ENCODE assay signal across 8 cellular contexts in the genomic region with DNA sequence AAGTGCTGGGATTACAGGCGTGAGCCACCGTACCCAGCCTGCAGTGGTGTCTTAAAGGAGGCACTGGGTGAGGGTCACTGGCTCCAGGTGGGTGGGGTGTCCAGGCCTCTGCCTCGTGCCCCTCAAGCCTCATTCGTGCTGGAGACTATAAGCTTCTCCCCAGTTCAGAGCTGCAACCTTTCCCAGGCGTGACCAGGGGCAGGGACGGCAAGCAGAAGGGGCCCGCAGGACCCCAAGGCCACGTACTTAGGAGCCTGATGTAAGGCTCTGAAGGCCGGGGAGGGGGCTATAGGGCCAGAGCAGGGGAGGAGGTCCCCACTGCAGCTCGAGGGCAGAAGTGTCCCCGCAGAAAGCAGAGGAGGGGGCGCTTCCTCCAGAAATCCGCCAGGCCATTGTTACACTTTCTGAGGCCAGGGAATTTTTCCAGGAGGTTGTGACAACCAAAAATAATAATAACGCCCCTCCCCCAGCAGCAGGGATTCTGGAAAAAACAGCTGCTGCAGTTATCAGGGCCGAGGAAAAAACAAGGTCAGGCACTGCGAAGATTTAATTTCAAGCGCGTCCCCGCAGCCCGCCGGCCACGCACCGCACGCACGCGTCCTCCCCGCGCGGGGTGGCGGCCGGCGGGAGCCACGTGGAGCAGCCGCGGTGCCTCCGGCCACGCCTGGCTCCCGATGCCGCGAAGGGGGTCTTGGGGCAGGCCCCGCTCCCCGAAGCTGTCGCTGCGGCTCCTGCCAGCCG. TPM values are rescaled to one million over a fixed set of nuclear protein-coding genes. Genes with fewer than 3 reads are reported as not detected.
DNase-seq lines count a peak whose midpoint lies in the region; ATAC-seq and TF ChIP-seq lines count a peak whose summit lies in the region.

No MANE protein-coding gene starts in this region.

- H3K27ac Mint-ChIP-seq in WTC11 (no peak overlapping the region), glutamatergic neuron (ENCODE audit: unreplicated experiment) (peak overlapping the region; percentile 88)

- TF ChIP-seq CTCF in BE2C (IDR thresholded peaks at IDR 0.05; ENCODE audit: low read depth, low read length), result no peak
- no peak for TF ChIP-seq CTCF in WTC11 (IDR thresholded peaks at IDR 0.05)
- TF ChIP-seq CTCF in glutamatergic neuron (IDR thresholded peaks at IDR 0.05; ENCODE audit: partially characterized antibody, unreplicated experiment), result no peak
- no peak for TF ChIP-seq CTCF in parathyroid adenoma (IDR thresholded peaks at IDR 0.05)

- DNase-seq in BE2C, result peak; percentile 51
- no peak for DNase-seq in WTC11 (ENCODE audit: low spot score)
- no peak for DNase-seq in glutamatergic neuron
- DNase-seq in OCI-M2 (lab: John Stamatoyannopoulos, UW; ENCODE audit: unreplicated experiment), result no peak

- H3K36me3 Mint-ChIP-seq in WTC11, result no peaks in the 10 kb centered on the region
- H3K36me3 Mint-ChIP-seq in glutamatergic neuron (ENCODE audit: unreplicated experiment), result peaks cover 10% of the 10 kb centered on the region

- H3K4me3 Mint-ChIP-seq in WTC11 (peak overlapping the region; percentile 54), glutamatergic neuron (ENCODE audit: unreplicated experiment) (peak overlapping the region; percentile 75)

- H2AFZ ChIP-seq in parathyroid adenoma, result no peak overlapping the region

- CTCF ChIA-PET in WTC11 (lab: Charles Lee), result interaction anchor here (0.8 to 3.3 kb wide), 7 partner anchors 11 to 100 kb away, joined by 3 to 19 read pairs (median 3); a partner anchor contains a TSS

- H3K4me1 Mint-ChIP-seq in WTC11 (peaks cover 34% of the 10 kb centered on the region), glutamatergic neuron (ENCODE audit: low read depth, unreplicated experiment) (peaks cover 11% of the 10 kb centered on the region)

- H3K4me2 ChIP-seq in parathyroid adenoma (ENCODE audit: low read length), result no peak overlapping the region

- peaks cover 8% of the 10 kb centered on the region for H3K79me2 ChIP-seq in parathyroid adenoma

- H3K36me3 ChIP-seq in BE2C, result peaks cover 12% of the 10 kb centered on the region
- no peaks in the 10 kb centered on the region for H3K36me3 ChIP-seq in parathyroid adenoma (ENCODE audit: control insufficient read depth, insufficient read depth, low read length)

- H3K27me3 Mint-ChIP-seq in WTC11 (ENCODE audit: low read depth), result peaks cover 64% of the 10 kb centered on the region
- H3K27me3 Mint-ChIP-seq in glutamatergic neuron (ENCODE audit: unreplicated experiment), result peaks cover 38% of the 10 kb centered on the region

- H3K4me1 ChIP-seq in BE2C (peaks cover 40% of the 10 kb centered on the region), parathyroid adenoma (peaks cover 5% of the 10 kb centered on the region)

- POLR2A ChIA-PET in WTC11 (lab: Charles Lee), result interaction anchor here (1.1 to 3.4 kb wide), 3 partner anchors 54 to 58 kb away, joined by 4 to 12 read pairs (median 6); a partner anchor contains a TSS

- H3K4me3 ChIP-seq in BE2C (ENCODE audit: low read depth, low read length) (peak overlapping the region; percentile 26), parathyroid adenoma (ENCODE audit: low read depth, low read length) (no peak overlapping the region)

- no peaks in the 10 kb centered on the region for H3K9me3 ChIP-seq in BE2C
- no peaks in the 10 kb centered on the region for H3K9me3 ChIP-seq in parathyroid adenoma (ENCODE audit: control insufficient read depth, low read length)

- H3K27me3 ChIP-seq in BE2C, result peaks cover 28% of the 10 kb centered on the region
- H3K27me3 ChIP-seq in parathyroid adenoma (ENCODE audit: control insufficient read depth, insufficient read depth, low read length), result no peaks in the 10 kb centered on the region

- H3K9me3 Mint-ChIP-seq in WTC11 (no peaks in the 10 kb centered on the region), glutamatergic neuron (ENCODE audit: unreplicated experiment) (peaks cover 36% of the 10 kb centered on the region)

- ATAC-seq in WTC11, result no peak
- ATAC-seq in HG03432 (IDR thresholded peaks at IDR 0.05; ENCODE audit: unreplicated experiment), result no peak
- ATAC-seq in HG03342 (IDR thresholded peaks at IDR 0.05; ENCODE audit: unreplicated experiment), result no peak
- no peak for ATAC-seq in HG03045 (IDR thresholded peaks at IDR 0.05; ENCODE audit: unreplicated experiment)

- H3K27ac ChIP-seq in parathyroid adenoma, result peak overlapping the region; percentile 44

- H3K9ac ChIP-seq in parathyroid adenoma, result no peak overlapping the region

TF ChIP-seq in WTC11, 78 proteins besides CTCF, POLR2A, EP300 and RAD21:
- no peak for TF ChIP-seq ATF1 (CRISPR knock-in tag; IDR thresholded peaks at IDR 0.05)
- TF ChIP-seq NFE2L1 (CRISPR knock-in tag; IDR thresholded peaks at IDR 0.05), result no peak
- no peak for TF ChIP-seq ZNF416 (CRISPR knock-in tag; IDR thresholded peaks at IDR 0.05)
- no peak for TF ChIP-seq ZNF671 (CRISPR knock-in tag; IDR thresholded peaks at IDR 0.05)
- no peak for TF ChIP-seq ESRRA (CRISPR knock-in tag; IDR thresholded peaks at IDR 0.05; ENCODE audit: borderline replicate concordance)
- TF ChIP-seq, protein P1, sequence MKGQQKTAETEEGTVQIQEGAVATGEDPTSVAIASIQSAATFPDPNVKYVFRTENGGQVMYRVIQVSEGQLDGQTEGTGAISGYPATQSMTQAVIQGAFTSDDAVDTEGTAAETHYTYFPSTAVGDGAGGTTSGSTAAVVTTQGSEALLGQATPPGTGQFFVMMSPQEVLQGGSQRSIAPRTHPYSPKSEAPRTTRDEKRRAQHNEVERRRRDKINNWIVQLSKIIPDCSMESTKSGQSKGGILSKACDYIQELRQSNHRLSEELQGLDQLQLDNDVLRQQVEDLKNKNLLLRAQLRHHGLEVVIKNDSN (CRISPR knock-in tag; IDR thresholded peaks at IDR 0.05), result no peak
- TF ChIP-seq CBFB (CRISPR knock-in tag; IDR thresholded peaks at IDR 0.05; ENCODE audit: low read depth), result no peak
- 0 out of 2 replicates have a peak, but pooled peaks have one; percentile 48 for TF ChIP-seq FOXP1 (CRISPR knock-in tag; IDR thresholded peaks at IDR 0.05; ENCODE audit: borderline replicate concordance)

RNA-seq across cellular contexts. Expression of a gene that starts 45.7 kb away (rescaled TPM):
- 41.2 TPM for polyA plus RNA-seq in BE2C (2012; ENCODE audit: insufficient read depth, insufficient read length, low read depth)
- 47.0 to 62.4 TPM (median 53.9 TPM) in 3 replicates for total RNA-seq in WTC11 (2021)
- 92.4 TPM for total RNA-seq in glutamatergic neuron (ENCODE audit: unreplicated experiment)

RNA-seq across cellular contexts. Expression of a gene that starts 54.5 kb away (rescaled TPM):
- polyA plus RNA-seq in BE2C (2012; ENCODE audit: insufficient read depth, insufficient read length, low read depth), result 23.2 TPM
- total RNA-seq in WTC11 (2021) (17.1 to 29.8 TPM (median 21.5 TPM) in 3 replicates), glutamatergic neuron (ENCODE audit: unreplicated experiment) (111 TPM)
